ENCODE assay signal across 15 cellular contexts in genomic region chr17:78677303-78678219, GRCh38.
DNase-seq lines count a peak whose midpoint lies in the region; FAIRE-seq and TF ChIP-seq lines count a peak whose summit lies in the region.
"Had no signal": no experiment of that assay in that cellular context is flagged by ENCODE, and none has a peak within 500 bp of the region (broad histone marks: within the 10 kb centered on the region; RNA-seq: fewer than 3 reads in every experiment).

No MANE protein-coding gene starts in this region.

- no peaks in the 10 kb centered on the region for H3K27me3 Mint-ChIP-seq in MCF 10A (ENCODE audit: insufficient read depth, unreplicated experiment)

- POLR2A ChIA-PET in MCF 10A (lab: Yijun Ruan, JAX), result interaction anchor here (0.9 kb wide), 1 partner anchor 39 kb away, joined by 3 read pairs; no protein-coding TSS in a partner anchor

- peaks cover 46% of the 10 kb centered on the region for H3K4me1 Mint-ChIP-seq in MCF 10A (ENCODE audit: insufficient read depth, unreplicated experiment)

- WGBS in mammary epithelial cell (ENCODE audit: low coverage, missing lambda C conversion rate), result 91% methylated on average over 24 of the region's 25 CpGs

- H3K4me3 Mint-ChIP-seq in MCF 10A (ENCODE audit: unreplicated experiment), result no peak overlapping the region
- H3K4me3 Mint-ChIP-seq: HFFc6 had no signal

- H3K36me3 Mint-ChIP-seq in MCF 10A (ENCODE audit: insufficient read depth, unreplicated experiment), result peaks cover 55% of the 10 kb centered on the region

- H3K27me3 ChIP-seq in mammary epithelial cell (ENCODE audit: insufficient read depth, low read length) (no peaks in the 10 kb centered on the region), WERI-Rb-1 (ENCODE audit: insufficient read depth, low read depth, severe bottlenecking) (no peaks in the 10 kb centered on the region)

- no peak overlapping the region for H3K9ac ChIP-seq in mammary epithelial cell (ENCODE audit: insufficient read depth, low read length)

- peaks cover 28% of the 10 kb centered on the region for H3K4me1 ChIP-seq in mammary epithelial cell (ENCODE audit: insufficient read depth, low read length)

- peak; percentile 23 for DNase-seq in MCF 10A (ENCODE audit: unreplicated experiment)
- DNase-seq in mammary epithelial cell, result no peak
- peak; percentile 60 for DNase-seq in RPMI7951 (ENCODE audit: low read depth)
- peak; percentile 37 for DNase-seq in kidney tubule cell (ENCODE audit: low spot score)
- peak; percentile 34 for DNase-seq in urothelium cell line (ENCODE audit: low spot score)
- DNase-seq in WERI-Rb-1, result no peak
- no peak for DNase-seq in COLO668 (lab: John Stamatoyannopoulos, UW; ENCODE audit: unreplicated experiment)
- no peak for DNase-seq in NCI-H1105 treated with DMSO at 0.1 percent for 48 hours (lab: John Stamatoyannopoulos, UW)
- DNase-seq: activated CD4-positive, CD25-positive, alpha-beta regulatory T cell treated with anti-CD3 and anti-CD28 coated beads, Interleukin-2, amount 50 U/mL, for 72 hours; anterior cingulate cortex; cortex of kidney; HFFc6; NK-92 treated with Interleukin-12 subunit alpha and Interleukin-12 subunit beta, amount 100 ng/mL, for 24 hours had no signal

- H4K20me1 ChIP-seq in mammary epithelial cell (ENCODE audit: insufficient read depth, low read length), result no peaks in the 10 kb centered on the region

- H3K9me3 Mint-ChIP-seq in MCF 10A (ENCODE audit: unreplicated experiment), result no peaks in the 10 kb centered on the region
- H3K9me3 Mint-ChIP-seq: HFFc6 had no signal

- no peak for TF ChIP-seq CTCF in MCF 10A (IDR thresholded peaks at IDR 0.05; ENCODE audit: unreplicated experiment)
- TF ChIP-seq CTCF in mammary epithelial cell (conservative IDR thresholded peaks at IDR 0.05 in 1 of 2, IDR thresholded peaks at IDR 0.05 in 1 of 2; ENCODE audit: extremely low read depth in 1 of 2, insufficient read depth in 1 of 2, low read depth in 1 of 2, low read length in 2 of 2), result no peak
- TF ChIP-seq CTCF in WERI-Rb-1 (IDR thresholded peaks at IDR 0.05; ENCODE audit: low read depth, low read length), result no peak

- H3K36me3 ChIP-seq in mammary epithelial cell (ENCODE audit: insufficient read depth, low read length) (no peaks in the 10 kb centered on the region), WERI-Rb-1 (peaks cover 83% of the 10 kb centered on the region)

- intact Hi-C loops in MCF 10A (cut with micrococcal nuclease) (no loop called here), mammary epithelial cell (cut with micrococcal nuclease) (no loop called here)

- H2AFZ ChIP-seq in mammary epithelial cell (ENCODE audit: low read depth, low read length), result no peak overlapping the region

- dilution Hi-C loops in mammary epithelial cell (cut with HindIII; ENCODE audit: low sequenced_read_pairs), result no loop called here

- no TSS peak for BruUV-seq in MCF 10A (replicated peaks; lab: Mats Ljungman, UMichigan)
- no TSS peak for BruUV-seq in mammary epithelial cell (replicated peaks; lab: Mats Ljungman, UMichigan)

- FAIRE-seq in urothelium cell line (lab: Jason Lieb, UNC), result peak; percentile 91
- FAIRE-seq: islet of Langerhans had no signal

- in situ Hi-C loops in mammary epithelial cell (cut with MboI; ENCODE audit: low sequenced_read_pairs in 2 of 2), result no loop called here

- no peak overlapping the region for H3K4me2 ChIP-seq in mammary epithelial cell (ENCODE audit: insufficient read depth, low read depth, low read length)

- no peaks in the 10 kb centered on the region for H3K79me2 ChIP-seq in mammary epithelial cell (ENCODE audit: insufficient read depth, low read length)

- no peaks in the 10 kb centered on the region for H3K9me3 ChIP-seq in mammary epithelial cell (replicated peaks; ENCODE audit: insufficient read depth, low read length)
- no peaks in the 10 kb centered on the region for H3K9me3 ChIP-seq in WERI-Rb-1 (ENCODE audit: severe bottlenecking)

- CTCF ChIA-PET in MCF 10A (lab: Yijun Ruan, JAX) (no interaction called here), mammary epithelial cell (lab: Charles Lee; ENCODE audit: low non-redundant PET) (no interaction called here)

- no peak overlapping the region for H3K4me3 ChIP-seq in mammary epithelial cell (replicated peaks in 1 of 3; ENCODE audit: insufficient read depth in 1 of 3, low read depth in 2 of 3, low read length in 3 of 3)
- no peak overlapping the region for H3K4me3 ChIP-seq in WERI-Rb-1 (ENCODE audit: low read depth, low read length)
- H3K4me3 ChIP-seq: skin epidermis had no signal

- no peak overlapping the region for H3K27ac ChIP-seq in mammary epithelial cell (ENCODE audit: insufficient read depth, low read depth, low read length)
- H3K27ac ChIP-seq in WERI-Rb-1, result no peak overlapping the region
- H3K27ac ChIP-seq: skin epidermis had no signal

- H3K27ac Mint-ChIP-seq in MCF 10A (ENCODE audit: low read depth, unreplicated experiment), result no peak overlapping the region
- H3K27ac Mint-ChIP-seq: HFFc6 had no signal

Comparison
In these comparisons a context has a peak if more than half of its experiments do, and no peak if none do; other contexts are left out.
1. DNase-seq: peak in MCF 10A (single experiment), RPMI7951 (single experiment), kidney tubule cell (single experiment) and urothelium cell line (single experiment); none in mammary epithelial cell (single experiment), WERI-Rb-1 (single experiment), COLO668 (single experiment) and NCI-H1105 treated with DMSO at 0.1 percent for 48 hours (single experiment).